In genomic region chr5:134634227-134634626, GRCh38 we compare ENCODE assay signal across 2 cellular contexts.
TF ChIP-seq lines count a peak whose summit lies in the region.

No MANE protein-coding gene starts in this region.

TF ChIP-seq in GM23338, 12 proteins besides CTCF, POLR2A, EP300 and RAD21:
- no peak for TF ChIP-seq CREB1 (CRISPR knock-in tag; IDR thresholded peaks at IDR 0.05; ENCODE audit: low read depth)
- no peak for TF ChIP-seq EZH2 (IDR thresholded peaks at IDR 0.05; ENCODE audit: low read depth, unreplicated experiment)
- no peak for TF ChIP-seq STAT1 (IDR thresholded peaks at IDR 0.05; ENCODE audit: unreplicated experiment)

TF ChIP-seq in GM12878, 131 proteins besides CTCF, POLR2A, EP300 and RAD21:
- TF ChIP-seq JUND (IDR thresholded peaks at IDR 0.05; ENCODE audit: low read depth, low read length), result no peak
- TF ChIP-seq RELA (IDR thresholded peaks at IDR 0.05; ENCODE audit: borderline replicate concordance, partially characterized antibody), result no peak
- no peak for TF ChIP-seq SIX5 (IDR thresholded peaks at IDR 0.05; ENCODE audit: low read depth, low read length, severe bottlenecking)
- no peak for TF ChIP-seq CREM (IDR thresholded peaks at IDR 0.05; ENCODE audit: low read depth)
- TF ChIP-seq CEBPZ (IDR thresholded peaks at IDR 0.05; ENCODE audit: low read depth, low read length), result no peak
- TF ChIP-seq PKNOX1 (IDR thresholded peaks at IDR 0.05), result no peak
- no peak for TF ChIP-seq ZBTB4 (CRISPR knock-in tag; IDR thresholded peaks at IDR 0.05)
- no peak for TF ChIP-seq SPI1 (IDR thresholded peaks at IDR 0.05; ENCODE audit: borderline replicate concordance, insufficient read depth, low read depth, low read length)
- TF ChIP-seq RUNX3 (IDR thresholded peaks at IDR 0.05; ENCODE audit: low read length), result no peak
- no peak for TF ChIP-seq CUX1 (IDR thresholded peaks at IDR 0.05; ENCODE audit: insufficient replicate concordance, low read depth, low read length)
- no peak for TF ChIP-seq MEF2A (IDR thresholded peaks at IDR 0.05; ENCODE audit: insufficient read depth, low read depth, low read length)
- no peak for TF ChIP-seq NRF1 (conservative IDR thresholded peaks at IDR 0.05; ENCODE audit: low read depth, low read length)
- TF ChIP-seq SUZ12 (IDR thresholded peaks at IDR 0.05; ENCODE audit: unreplicated experiment), result no peak
- no peak for TF ChIP-seq PRDM15 (CRISPR knock-in tag; IDR thresholded peaks at IDR 0.05)
- TF ChIP-seq SUPT20H (IDR thresholded peaks at IDR 0.05; ENCODE audit: borderline replicate concordance, control insufficient read depth, low read depth, low read length), result no peak
- TF ChIP-seq BMI1 (IDR thresholded peaks at IDR 0.05; ENCODE audit: borderline replicate concordance), result no peak
- no peak for TF ChIP-seq SIN3A (IDR thresholded peaks at IDR 0.05; ENCODE audit: low read depth, low read length)
